ENCODE assay signal across 9 cellular contexts in genomic region chr11:113401718-113402117, GRCh38. TPM values are rescaled to one million over a fixed set of nuclear protein-coding genes. Genes with fewer than 3 reads are reported as not detected.
DNase-seq lines count a peak whose midpoint lies in the region; ATAC-seq and TF ChIP-seq lines count a peak whose summit lies in the region.
"Had no signal": no experiment of that assay in that cellular context is flagged by ENCODE, and none has a peak within 500 bp of the region (broad histone marks: within the 10 kb centered on the region; RNA-seq: fewer than 3 reads in every experiment).

No MANE protein-coding gene starts in this region.

- H3K36me3 ChIP-seq in upper lobe of left lung (no peaks in the 10 kb centered on the region), tibial nerve (peaks cover 0 to 17% (median 0%) of the 10 kb centered on the region in 3 donors)
- H3K36me3 ChIP-seq: ascending aorta had no signal

- no peak overlapping the region for H3K4me3 ChIP-seq in upper lobe of left lung
- no peak overlapping the region for H3K4me3 ChIP-seq in tibial nerve
- H3K4me3 ChIP-seq: ascending aorta had no signal

- H3K27ac ChIP-seq in upper lobe of left lung (no peak overlapping the region), tibial nerve (no peak overlapping the region)
- H3K27ac ChIP-seq: ascending aorta had no signal

- TF ChIP-seq POLR2A in upper lobe of left lung (IDR thresholded peaks at IDR 0.05), result no peak
- TF ChIP-seq POLR2A in tibial nerve (IDR thresholded peaks at IDR 0.05), result no peak

- H3K9me3 ChIP-seq in upper lobe of left lung (no peaks in the 10 kb centered on the region), tibial nerve (no peaks in the 10 kb centered on the region)
- H3K9me3 ChIP-seq: ascending aorta had no signal

- ATAC-seq in upper lobe of left lung (ENCODE audit: low FRiP score in 2 of 2), result peak in 1 of 2 donors; percentile 23
- no peak for ATAC-seq in GM21526 (IDR thresholded peaks at IDR 0.05; ENCODE audit: low FRiP score, unreplicated experiment)
- ATAC-seq: Panc1 had no signal

- peak; percentile 60 for DNase-seq in LoVo (ENCODE audit: low spot score)
- peak; percentile 80 for DNase-seq in RPMI7951 (ENCODE audit: low read depth)
- DNase-seq in cardiac septum (ENCODE audit: low spot score), result peak; percentile 90
- peak; percentile 79 to 82 for DNase-seq in upper lobe of left lung
- DNase-seq in tibial nerve (ENCODE audit: low spot score in 2 of 2), result no peak
- DNase-seq in T1000 (lab: John Stamatoyannopoulos, UW), result no peak

- TF ChIP-seq CTCF in upper lobe of left lung (IDR thresholded peaks at IDR 0.05) (no peak), tibial nerve (IDR thresholded peaks at IDR 0.05) (no peak)

- intact Hi-C loops in cardiac septum (cut with DNase I), result no loop called here

- H3K27me3 ChIP-seq in upper lobe of left lung, result no peaks in the 10 kb centered on the region
- H3K27me3 ChIP-seq in tibial nerve, result no peaks in the 10 kb centered on the region
- H3K27me3 ChIP-seq: ascending aorta had no signal

- TF ChIP-seq EP300 in upper lobe of left lung (IDR thresholded peaks at IDR 0.05) (no peak), tibial nerve (IDR thresholded peaks at IDR 0.05) (no peak)

- H3K4me1 ChIP-seq in upper lobe of left lung (no peaks in the 10 kb centered on the region), tibial nerve (no peaks in the 10 kb centered on the region)
- H3K4me1 ChIP-seq: ascending aorta had no signal

- WGBS in upper lobe of left lung, 2 donors, result 0% methylated on average over 2 of the region's 2 CpGs; no CpG with 5 or more reads in 1 of the 2 donors
- WGBS in tibial nerve, 2 donors, result 34 to 57% methylated on average over 1 to 2 of the region's 2 CpGs

RNA-seq across cellular contexts. Expression of gene ANKK1, which starts 14.1 kb away (rescaled TPM):
- 0.20 and 0.24 TPM in 2 replicates for total RNA-seq in RPMI7951 (2014; rRNA removed; shearing (Covaris generic))
- total RNA-seq in cardiac septum, result 0.16 TPM
- 1 to 10 TPM in 4 of 6 donors, under 1 TPM in 2; 0.14 to 4.4 (median 2.2) TPM for total RNA-seq in upper lobe of left lung
- total RNA-seq in tibial nerve, result 1 to 10 TPM in 3 of 4 donors, under 1 TPM in 1; 0.30 to 2.1 (median 1.7) TPM
- total RNA-seq: ascending aorta had no signal

Comparison
In these comparisons a context has a peak if more than half of its experiments do, and no peak if none do; other contexts are left out.
1. DNase-seq: peak in LoVo (single experiment), RPMI7951 (single experiment), cardiac septum (single experiment) and upper lobe of left lung (2 of 2); none in tibial nerve (0 of 2) and T1000 (single experiment).